ENCODE assay signal across 8 cellular contexts in genomic region chr12:127165567-127166392, GRCh38.
A peak's percentile ranks its signal among the peaks of the same experiment; 100 is the strongest.
DNase-seq lines count a peak whose midpoint lies in the region; ATAC-seq, FAIRE-seq and TF ChIP-seq lines count a peak whose summit lies in the region.

No MANE protein-coding gene starts in this region.

- TF ChIP-seq CTCF in HepG2 (CRISPR knock-in tag; IDR thresholded peaks at IDR 0.05) = no peak

- no peak for FAIRE-seq in HepG2 (lab: Jason Lieb, UNC)

- H3K4me1 ChIP-seq in HepG2 (ENCODE audit: insufficient read depth, low read length) = no peaks in the 10 kb centered on the region
- H3K4me1 ChIP-seq in Karpas-422 (ENCODE audit: low read length) = no peaks in the 10 kb centered on the region

- no peak for TF ChIP-seq EP300 in HepG2 (IDR thresholded peaks at IDR 0.05; ENCODE audit: low read depth in 2 of 2, low read length in 2 of 2)
- TF ChIP-seq EP300 in HepG2 (CRISPR knock-in tag; IDR thresholded peaks at IDR 0.05; ENCODE audit: borderline replicate concordance) = no peak

- POLR2A ChIA-PET in HepG2 (lab: Yijun Ruan, JAX) = no interaction called here

- H3K27ac ChIP-seq in HepG2 (ENCODE audit: extremely low read length, insufficient read depth, low read length) (no peak overlapping the region), Karpas-422 (ENCODE audit: low read length) (no peak overlapping the region)

- H3K9ac ChIP-seq in HepG2 (ENCODE audit: insufficient read depth, low read depth, low read length) (no peak overlapping the region), Karpas-422 (ENCODE audit: low read length) (no peak overlapping the region)

- H3K9me3 ChIP-seq in HepG2 (ENCODE audit: low read length) (peaks cover 23% of the 10 kb centered on the region), Karpas-422 (ENCODE audit: low read length) (peaks cover 3% of the 10 kb centered on the region; the same call in 1 of the 2 replicates)

- peak; percentile 0 for DNase-seq in CMK (ENCODE audit: low read depth)
- peak; percentile 63 for DNase-seq in H4 (ENCODE audit: low spot score)
- peak; percentile 63 to 82 for DNase-seq in NCI-H1930 (lab: John Stamatoyannopoulos, UW)
- peak; percentile 82 for DNase-seq in activated CD4-positive, alpha-beta T cell treated with anti-CD3 and anti-CD28 coated beads, Interleukin-2, amount 50 U/mL, for 1 hour
- peak; percentile 19 for DNase-seq in cortex of kidney (lab: John Stamatoyannopoulos, UW)
- peak; percentile 28 for DNase-seq in HepG2 (ENCODE audit: low spot score)
- peak; percentile 63 to 83 for DNase-seq in stimulated activated CD4-positive, alpha-beta T cell treated with anti-CD3 and anti-CD28 coated beads, Interleukin-1b, Interleukin-23, amount 100 ng/mL, for 4 hours (ENCODE audit: low read depth in 2 of 2)
- no peak for DNase-seq in Karpas-422

- H3K4me3 ChIP-seq in HepG2 (replicated peaks in 1 of 3; ENCODE audit: insufficient read depth in 1 of 3, low read depth in 2 of 3, low read length in 3 of 3) (no peak overlapping the region), Karpas-422 (ENCODE audit: low read length) (no peak overlapping the region)

- ATAC-seq in HepG2 = peak; percentile 99

- H2AFZ ChIP-seq in HepG2 (ENCODE audit: low read length) (no peak overlapping the region), Karpas-422 (ENCODE audit: low read length) (no peak overlapping the region)

- H4K20me1 ChIP-seq in HepG2 (ENCODE audit: insufficient read depth, low read length) (no peaks in the 10 kb centered on the region), Karpas-422 (ENCODE audit: insufficient read depth, low read depth, low read length) (no peaks in the 10 kb centered on the region)

- H3K79me2 ChIP-seq in HepG2 (ENCODE audit: insufficient read depth, low read length) (no peaks in the 10 kb centered on the region), Karpas-422 (ENCODE audit: low read length) (no peaks in the 10 kb centered on the region)

- TF ChIP-seq RAD21 in HepG2 (CRISPR knock-in tag; IDR thresholded peaks at IDR 0.05) = no peak

- CTCF ChIA-PET in HepG2 (lab: Yijun Ruan, JAX; ENCODE audit: low intra/inter-chr PET ratio, low total read pairs) = no interaction called here

- no peak for TF ChIP-seq POLR2A in HepG2 (IDR thresholded peaks at IDR 0.05; ENCODE audit: insufficient read depth in 1 of 2, low read depth in 2 of 2, low read length in 2 of 2)

- H3K4me2 ChIP-seq in HepG2 (ENCODE audit: low read depth, low read length) = peak overlapping the region; percentile 39; the same call in 1 of the 2 replicates
- H3K4me2 ChIP-seq in Karpas-422 (ENCODE audit: low read depth, low read length, poor library complexity, severe bottlenecking) = no peak overlapping the region

- no peaks in the 10 kb centered on the region for H3K9me2 ChIP-seq in Karpas-422 (replicated peaks; ENCODE audit: insufficient read depth, low read length)

- in situ Hi-C loops in HepG2 (cut with HindIII; ENCODE audit: extremely low pct_ligation_motif_present, low pct_unique_long_range_greater_than_20kb) = no loop called here

- WGBS in HepG2 (ENCODE audit: low lambda C conversion rate) = 21% methylated on average over 32 of the region's 69 CpGs

- H3K36me3 ChIP-seq in HepG2 (replicated peaks in 1 of 2; ENCODE audit: control insufficient read depth in 1 of 2, insufficient read depth in 2 of 2, low read length in 2 of 2) (no peaks in the 10 kb centered on the region), Karpas-422 (ENCODE audit: insufficient read depth, low read length) (no peaks in the 10 kb centered on the region)

- H3K27me3 ChIP-seq in HepG2 (ENCODE audit: control insufficient read depth in 1 of 2, insufficient read depth in 2 of 2, low read length in 2 of 2) (no peaks in the 10 kb centered on the region), Karpas-422 (ENCODE audit: low read length) (no peaks in the 10 kb centered on the region)

- intact Hi-C loops in HepG2 (cut with micrococcal nuclease; ENCODE audit: unreplicated experiment) = no loop called here

- BruUV-seq in HepG2 (replicated peaks; lab: Mats Ljungman, UMichigan) = no TSS peak

TF ChIP-seq in HepG2, 621 proteins besides CTCF, POLR2A, EP300 and RAD21 (continues in another document):
- TF ChIP-seq ZNF503 (CRISPR knock-in tag; IDR thresholded peaks at IDR 0.05) = no peak
- TF ChIP-seq ZFP36L2 (CRISPR knock-in tag; IDR thresholded peaks at IDR 0.05) = no peak
- TF ChIP-seq CCAR2 (optimal IDR thresholded peaks at IDR 0.05; ENCODE audit: low read depth, low read length) = no peak
- TF ChIP-seq HNRNPK (IDR thresholded peaks at IDR 0.05; ENCODE audit: low read depth, low read length, poor library complexity, severe bottlenecking) = no peak
- TF ChIP-seq GMEB1 (CRISPR knock-in tag; IDR thresholded peaks at IDR 0.05; ENCODE audit: borderline replicate concordance) = peak; percentile 60; the same call in 1 of the 2 replicates
- TF ChIP-seq ZMAT5 (CRISPR knock-in tag; IDR thresholded peaks at IDR 0.05; ENCODE audit: borderline replicate concordance, low read depth) = no peak
- TF ChIP-seq HNRNPLL (IDR thresholded peaks at IDR 0.05; ENCODE audit: low read depth, low read length, poor library complexity, severe bottlenecking) = peak; percentile 65
- TF ChIP-seq E2F2 (CRISPR knock-in tag; IDR thresholded peaks at IDR 0.05; ENCODE audit: borderline replicate concordance) = no peak
- TF ChIP-seq, protein P1, sequence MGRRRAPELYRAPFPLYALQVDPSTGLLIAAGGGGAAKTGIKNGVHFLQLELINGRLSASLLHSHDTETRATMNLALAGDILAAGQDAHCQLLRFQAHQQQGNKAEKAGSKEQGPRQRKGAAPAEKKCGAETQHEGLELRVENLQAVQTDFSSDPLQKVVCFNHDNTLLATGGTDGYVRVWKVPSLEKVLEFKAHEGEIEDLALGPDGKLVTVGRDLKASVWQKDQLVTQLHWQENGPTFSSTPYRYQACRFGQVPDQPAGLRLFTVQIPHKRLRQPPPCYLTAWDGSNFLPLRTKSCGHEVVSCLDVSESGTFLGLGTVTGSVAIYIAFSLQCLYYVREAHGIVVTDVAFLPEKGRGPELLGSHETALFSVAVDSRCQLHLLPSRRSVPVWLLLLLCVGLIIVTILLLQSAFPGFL (CRISPR knock-in tag; IDR thresholded peaks at IDR 0.05) = no peak
- TF ChIP-seq ZNF770 (CRISPR knock-in tag; IDR thresholded peaks at IDR 0.05) = peak; percentile 25; the same call in 1 of the 2 replicates
